In the genomic region with DNA sequence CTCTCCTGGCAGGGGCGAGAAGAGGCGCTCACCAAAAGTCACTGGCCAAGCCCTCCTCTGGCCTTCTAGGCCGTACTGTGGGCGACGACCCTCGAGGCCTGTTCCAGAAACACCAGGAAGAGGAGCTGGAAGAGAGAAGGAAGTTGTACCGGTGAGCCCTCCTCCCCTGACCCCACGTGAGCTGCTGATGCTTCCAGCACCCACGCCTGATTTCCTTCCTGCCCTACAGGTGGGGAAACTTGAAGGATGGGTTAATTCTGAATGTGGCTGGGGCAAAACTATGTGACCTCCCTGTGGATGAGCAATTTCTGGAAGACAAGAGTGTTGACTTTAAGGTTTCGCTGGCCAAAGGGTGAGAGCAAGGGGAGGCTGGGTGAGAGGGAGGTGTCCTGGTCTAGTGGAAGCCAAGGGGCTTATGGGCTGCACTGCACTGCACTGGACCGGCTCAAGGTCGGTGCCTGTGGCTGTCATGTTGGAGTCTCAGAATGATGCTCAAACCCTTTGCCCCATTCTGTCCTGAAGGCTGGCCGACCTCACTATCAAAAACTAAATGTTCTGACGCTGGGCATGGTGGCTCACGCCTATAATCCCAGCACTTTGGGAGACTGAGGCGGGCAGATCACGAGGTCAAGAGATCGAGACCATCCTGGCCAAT, we compare ENCODE assay signal across 1 cellular context.
TF ChIP-seq lines count a peak whose summit lies in the region.

No MANE protein-coding gene starts in this region.

TF ChIP-seq in H1, 55 proteins besides CTCF, POLR2A, EP300 and RAD21:
- TF ChIP-seq CHD2 (IDR thresholded peaks at IDR 0.05; ENCODE audit: low read length): no peak
- TF ChIP-seq, protein P1, sequence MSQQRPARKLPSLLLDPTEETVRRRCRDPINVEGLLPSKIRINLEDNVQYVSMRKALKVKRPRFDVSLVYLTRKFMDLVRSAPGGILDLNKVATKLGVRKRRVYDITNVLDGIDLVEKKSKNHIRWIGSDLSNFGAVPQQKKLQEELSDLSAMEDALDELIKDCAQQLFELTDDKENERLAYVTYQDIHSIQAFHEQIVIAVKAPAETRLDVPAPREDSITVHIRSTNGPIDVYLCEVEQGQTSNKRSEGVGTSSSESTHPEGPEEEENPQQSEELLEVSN (IDR thresholded peaks at IDR 0.05): no peak
- TF ChIP-seq BRCA1 (IDR thresholded peaks at IDR 0.05; ENCODE audit: low read depth, low read length): no peak
- no peak for TF ChIP-seq POLR2AphosphoS5 (IDR thresholded peaks at IDR 0.05; ENCODE audit: low read depth, low read length)
- TF ChIP-seq KDM5A (IDR thresholded peaks at IDR 0.05; ENCODE audit: low read length): no peak
- TF ChIP-seq NANOG (IDR thresholded peaks at IDR 0.05; ENCODE audit: insufficient read depth, low read depth, low read length, poor library complexity, severe bottlenecking): no peak
- no peak for TF ChIP-seq TBP (IDR thresholded peaks at IDR 0.05; ENCODE audit: low read depth, low read length)
- TF ChIP-seq PHF8 (conservative IDR thresholded peaks at IDR 0.05; ENCODE audit: low read depth, low read length): no peak
- no peak for TF ChIP-seq HDAC6 (IDR thresholded peaks at IDR 0.05; ENCODE audit: low read depth, low read length)
- TF ChIP-seq MAFK (IDR thresholded peaks at IDR 0.05; ENCODE audit: low read depth, low read length): no peak
- no peak for TF ChIP-seq RFX5 (IDR thresholded peaks at IDR 0.05; ENCODE audit: borderline replicate concordance, low read depth, low read length)
- no peak for TF ChIP-seq POU5F1 (IDR thresholded peaks at IDR 0.05; ENCODE audit: low read depth, low read length)
- TF ChIP-seq FOSL1 (IDR thresholded peaks at IDR 0.05; ENCODE audit: insufficient read depth, low read depth, low read length): no peak
- TF ChIP-seq ATF3 (IDR thresholded peaks at IDR 0.05; ENCODE audit: insufficient read depth, low read depth, low read length): no peak
- TF ChIP-seq SRF (IDR thresholded peaks at IDR 0.05; ENCODE audit: low read depth, low read length): no peak
- TF ChIP-seq CHD1 (IDR thresholded peaks at IDR 0.05; ENCODE audit: low read depth, low read length): no peak
- TF ChIP-seq KDM1A (IDR thresholded peaks at IDR 0.05; ENCODE audit: borderline replicate concordance, low read length): no peak
- TF ChIP-seq CBX8 (IDR thresholded peaks at IDR 0.05; ENCODE audit: borderline replicate concordance, low read depth, low read length): no peak
